Comparison of ENCODE assay signal across 30 cellular contexts in the genomic region with DNA sequence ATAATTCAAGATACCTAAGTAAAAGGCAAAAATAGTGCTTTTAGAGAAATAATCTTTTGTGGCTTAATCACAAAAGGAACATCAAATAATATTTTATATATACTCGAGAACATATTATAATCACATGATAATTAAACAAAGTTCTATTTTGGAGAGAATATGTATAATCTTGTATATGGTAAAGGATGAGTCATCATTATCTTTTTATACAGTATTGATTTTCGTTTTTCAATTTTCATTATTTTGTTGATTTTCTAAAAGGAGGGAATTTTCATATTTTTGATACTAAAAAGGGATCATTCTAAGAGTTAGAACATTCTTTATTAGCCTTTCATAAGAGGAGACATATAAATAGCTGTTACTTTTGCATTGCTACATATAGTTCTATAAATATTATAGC.
"Had no signal": no experiment of that assay in that cellular context is flagged by ENCODE, and none has a peak within 500 bp of the region (broad histone marks: within the 10 kb centered on the region; RNA-seq: fewer than 3 reads in every experiment).

No MANE protein-coding gene starts in this region.

- FAIRE-seq: astrocyte, endometrium, endothelial cell of umbilical vein had no signal

- H3K9me3 ChIP-seq: colonic mucosa, esophagus squamous epithelium, gastroesophageal sphincter, heart right ventricle had no signal

- H3K4me3 ChIP-seq: colonic mucosa, esophagus squamous epithelium, gastroesophageal sphincter, heart right ventricle had no signal

- H3K36me3 ChIP-seq: colonic mucosa had no signal

- H3K27me3 ChIP-seq: colonic mucosa, esophagus squamous epithelium, gastroesophageal sphincter, heart right ventricle had no signal

- DNase-seq: activated B cell treated with CpG ODN at 0.5 μM for 24 hours; activated CD4-positive, alpha-beta memory T cell treated with anti-CD3 and anti-CD28 coated beads for 36 hours; activated CD4-positive, alpha-beta T cell treated with anti-CD3 and anti-CD28 coated beads for 36 hours; activated CD4-positive, alpha-beta T cell treated with anti-CD3 and anti-CD28 coated beads, Interleukin-2, amount 10 ng/mL, durations not matched to agents 24 days and 14 days; activated CD8-positive, alpha-beta memory T cell treated with anti-CD3 and anti-CD28 coated beads, Interleukin-2, amount 10 ng/mL, durations not matched to agents 7 days and 5 days; activated CD8-positive, alpha-beta memory T cell treated with anti-CD3 and anti-CD28 coated beads, Interleukin-2, amount 50 U/mL, for 4 hours; activated CD8-positive, alpha-beta T cell treated with anti-CD3 and anti-CD28 coated beads, Interleukin-2, amount 10 ng/mL, durations not matched to agents 7 days and 5 days; activated gamma-delta T cell; activated naive CD4-positive, alpha-beta T cell; activated naive CD4-positive, alpha-beta T cell treated with anti-CD3 and anti-CD28 coated beads, Interleukin-2, amount 10 ng/mL, durations not matched to agents 7 days and 5 days; activated naive CD8-positive, alpha-beta T cell treated with anti-CD3 and anti-CD28 coated beads, Interleukin-2, amount 10 ng/mL, durations not matched to agents 7 days and 5 days; activated T-cell treated with anti-CD3 and anti-CD28 coated beads, Interleukin-2, amount 50 U/mL, for 1 hour; activated T-cell treated with anti-CD3 and anti-CD28 coated beads, Interleukin-2, amount 50 U/mL, for 48 hours; caudate nucleus; colonic mucosa; effector CD8-positive, alpha-beta T cell; esophagus squamous epithelium; foreskin melanocyte; heart right ventricle; T-helper 1 cell; T-helper 17 cell; T1000; WERI-Rb-1 had no signal

- ATAC-seq: activated CD4-positive, alpha-beta T cell treated with anti-CD3 and anti-CD28 coated beads for 36 hours; activated CD4-positive, CD25-positive, alpha-beta regulatory T cell treated with anti-CD3 and anti-CD28 coated beads, Interleukin-2, amount 50 U/mL, for 24 hours; activated CD8-positive, alpha-beta memory T cell treated with anti-CD3 and anti-CD28 coated beads, Interleukin-2, amount 10 ng/mL, durations not matched to agents 7 days and 5 days; activated CD8-positive, alpha-beta T cell treated with anti-CD3 and anti-CD28 coated beads, Interleukin-2, amount 10 ng/mL, durations not matched to agents 7 days and 5 days; activated naive CD4-positive, alpha-beta T cell treated with anti-CD3 and anti-CD28 coated beads, Interleukin-2, amount 50 U/mL, for 72 hours; gastroesophageal sphincter; T-helper 17 cell had no signal

- H3K27ac ChIP-seq: colonic mucosa, epithelial cell of prostate, esophagus squamous epithelium, heart right ventricle, WERI-Rb-1 had no signal

- H3K4me1 ChIP-seq: colonic mucosa, esophagus squamous epithelium had no signal
